ENCODE assay signal across 8 cellular contexts in genomic region chr10:122953827-122954730, GRCh38. TPM values are rescaled to one million over a fixed set of nuclear protein-coding genes. Genes with fewer than 3 reads are reported as not detected.
DNase-seq lines count a peak whose midpoint lies in the region; ATAC-seq and TF ChIP-seq lines count a peak whose summit lies in the region.

TSS of gene C10orf88 (minus strand) at chr10:122954227. CDS start at chr10:122954178, 49 bp downstream.

- H3K27ac ChIP-seq in thoracic aorta: peak within 1 kb of the TSS; percentile 46 to 49

- TF ChIP-seq CTCF in GM06990 (IDR thresholded peaks at IDR 0.05; ENCODE audit: insufficient read depth, low read length, poor library complexity, severe bottlenecking): no peak
- TF ChIP-seq CTCF in omental fat pad (IDR thresholded peaks at IDR 0.05): no peak
- TF ChIP-seq CTCF in thoracic aorta (IDR thresholded peaks at IDR 0.05): no peak

- H3K4me1 ChIP-seq in thoracic aorta (ENCODE audit: control insufficient read depth in 1 of 2, low read depth in 2 of 2): peaks cover 22 to 23% of the 10 kb centered on the region in 2 donors

- H3K36me3 ChIP-seq in GM06990 (ENCODE audit: control insufficient read depth, insufficient read depth, low read length): no peaks in the 10 kb centered on the region
- H3K36me3 ChIP-seq in thoracic aorta: no peaks in the 10 kb centered on the region

- peak within 1 kb of the TSS; percentile 86 to 93 for H3K27ac Mint-ChIP-seq in activated naive CD4-positive, alpha-beta T cell treated with anti-CD3 and anti-CD28 coated beads, Interleukin-2, amount 50 U/mL, for 72 hours

- ATAC-seq in HG02588 (IDR thresholded peaks at IDR 0.05; ENCODE audit: unreplicated experiment): peak; percentile 98
- peak; percentile 100 for ATAC-seq in SK-N-SH treated with all-trans-retinoic acid at 6 μM for 48 hours
- ATAC-seq in activated naive CD4-positive, alpha-beta T cell treated with anti-CD3 and anti-CD28 coated beads, Interleukin-2, amount 50 U/mL, for 72 hours: peak; percentile 97 to 98
- ATAC-seq in omental fat pad (ENCODE audit: low FRiP score): peak; percentile 99
- ATAC-seq in thoracic aorta (ENCODE audit: insufficient number of reproducible peaks, low FRiP score, low read depth): peak; percentile 96

- no peaks in the 10 kb centered on the region for H3K9me3 ChIP-seq in thoracic aorta

- peaks cover 0 to 5% of the 10 kb centered on the region in 2 donors for H3K9me3 Mint-ChIP-seq in activated naive CD4-positive, alpha-beta T cell treated with anti-CD3 and anti-CD28 coated beads, Interleukin-2, amount 50 U/mL, for 72 hours

- H3K27me3 ChIP-seq in GM06990 (replicated peaks; ENCODE audit: control insufficient read depth, insufficient read depth, low read length): no peaks in the 10 kb centered on the region
- H3K27me3 ChIP-seq in thoracic aorta (replicated peaks; ENCODE audit: insufficient read depth): no peaks in the 10 kb centered on the region

- H3K4me3 ChIP-seq in GM06990 (replicated peaks; ENCODE audit: low read depth, low read length): peak within 1 kb of the TSS; percentile 92
- H3K4me3 ChIP-seq in thoracic aorta: peak within 1 kb of the TSS; percentile 87

- DNase-seq in GM06990 (ENCODE audit: extremely low read depth, insufficient read length) (peak; percentile 98), NCI-H1092 (lab: John Stamatoyannopoulos, UW) (peak; percentile 94), glomerular visceral epithelial cell (ENCODE audit: extremely low spot score) (peak; percentile 99), omental fat pad (ENCODE audit: low spot score) (peak; percentile 80), thoracic aorta (ENCODE audit: low spot score) (peak; percentile 93)
- peak; percentile 92 to 98 for DNase-seq in activated naive CD4-positive, alpha-beta T cell treated with anti-CD3 and anti-CD28 coated beads, Interleukin-2, amount 50 U/mL, for 72 hours (ENCODE audit: low spot score in 2 of 2)

- peaks cover 27 to 31% of the 10 kb centered on the region in 2 donors for H3K36me3 Mint-ChIP-seq in activated naive CD4-positive, alpha-beta T cell treated with anti-CD3 and anti-CD28 coated beads, Interleukin-2, amount 50 U/mL, for 72 hours

TF ChIP-seq in SK-N-SH treated with all-trans-retinoic acid at 6 μM for 48 hours, 23 proteins besides CTCF, POLR2A, EP300 and RAD21 (continues in another document):
- peak; percentile 55; the same call in 1 of the 2 replicates for TF ChIP-seq PATZ1 (CRISPR knock-in tag; IDR thresholded peaks at IDR 0.05; ENCODE audit: borderline replicate concordance)
- TF ChIP-seq, protein P1, sequence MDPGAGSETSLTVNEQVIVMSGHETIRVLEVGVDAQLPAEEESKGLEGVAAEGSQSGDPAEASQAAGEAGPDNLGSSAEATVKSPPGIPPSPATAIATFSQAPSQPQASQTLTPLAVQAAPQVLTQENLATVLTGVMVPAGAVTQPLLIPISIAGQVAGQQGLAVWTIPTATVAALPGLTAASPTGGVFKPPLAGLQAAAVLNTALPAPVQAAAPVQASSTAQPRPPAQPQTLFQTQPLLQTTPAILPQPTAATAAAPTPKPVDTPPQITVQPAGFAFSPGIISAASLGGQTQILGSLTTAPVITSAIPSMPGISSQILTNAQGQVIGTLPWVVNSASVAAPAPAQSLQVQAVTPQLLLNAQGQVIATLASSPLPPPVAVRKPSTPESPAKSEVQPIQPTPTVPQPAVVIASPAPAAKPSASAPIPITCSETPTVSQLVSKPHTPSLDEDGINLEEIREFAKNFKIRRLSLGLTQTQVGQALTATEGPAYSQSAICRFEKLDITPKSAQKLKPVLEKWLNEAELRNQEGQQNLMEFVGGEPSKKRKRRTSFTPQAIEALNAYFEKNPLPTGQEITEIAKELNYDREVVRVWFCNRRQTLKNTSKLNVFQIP (CRISPR knock-in tag; IDR thresholded peaks at IDR 0.05; ENCODE audit: borderline replicate concordance, low read depth): no peak
- TF ChIP-seq ZFP3 (CRISPR knock-in tag; IDR thresholded peaks at IDR 0.05): no peak
- TF ChIP-seq CSDC2 (CRISPR knock-in tag; IDR thresholded peaks at IDR 0.05): no peak
- no peak for TF ChIP-seq RARB (CRISPR knock-in tag; IDR thresholded peaks at IDR 0.05)
- TF ChIP-seq SNAI2 (CRISPR knock-in tag; IDR thresholded peaks at IDR 0.05): peak; percentile 50; the same call in 1 of the 2 replicates
- no peak for TF ChIP-seq ZNF70 (CRISPR knock-in tag; IDR thresholded peaks at IDR 0.05)
- TF ChIP-seq PPARA (CRISPR knock-in tag; IDR thresholded peaks at IDR 0.05; ENCODE audit: borderline replicate concordance): no peak
- TF ChIP-seq ZFP30 (CRISPR knock-in tag; IDR thresholded peaks at IDR 0.05): no peak
- TF ChIP-seq, protein P2, sequence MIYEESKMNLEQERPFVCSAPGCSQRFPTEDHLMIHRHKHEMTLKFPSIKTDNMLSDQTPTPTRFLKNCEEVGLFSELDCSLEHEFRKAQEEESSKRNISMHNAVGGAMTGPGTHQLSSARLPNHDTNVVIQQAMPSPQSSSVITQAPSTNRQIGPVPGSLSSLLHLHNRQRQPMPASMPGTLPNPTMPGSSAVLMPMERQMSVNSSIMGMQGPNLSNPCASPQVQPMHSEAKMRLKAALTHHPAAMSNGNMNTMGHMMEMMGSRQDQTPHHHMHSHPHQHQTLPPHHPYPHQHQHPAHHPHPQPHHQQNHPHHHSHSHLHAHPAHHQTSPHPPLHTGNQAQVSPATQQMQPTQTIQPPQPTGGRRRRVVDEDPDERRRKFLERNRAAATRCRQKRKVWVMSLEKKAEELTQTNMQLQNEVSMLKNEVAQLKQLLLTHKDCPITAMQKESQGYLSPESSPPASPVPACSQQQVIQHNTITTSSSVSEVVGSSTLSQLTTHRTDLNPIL (CRISPR knock-in tag; IDR thresholded peaks at IDR 0.05; ENCODE audit: low read depth): no peak
- TF ChIP-seq TOX (CRISPR knock-in tag; IDR thresholded peaks at IDR 0.05; ENCODE audit: borderline replicate concordance): no peak
- TF ChIP-seq TCF4 (CRISPR knock-in tag; IDR thresholded peaks at IDR 0.05; ENCODE audit: borderline replicate concordance): no peak
- TF ChIP-seq, protein P3, sequence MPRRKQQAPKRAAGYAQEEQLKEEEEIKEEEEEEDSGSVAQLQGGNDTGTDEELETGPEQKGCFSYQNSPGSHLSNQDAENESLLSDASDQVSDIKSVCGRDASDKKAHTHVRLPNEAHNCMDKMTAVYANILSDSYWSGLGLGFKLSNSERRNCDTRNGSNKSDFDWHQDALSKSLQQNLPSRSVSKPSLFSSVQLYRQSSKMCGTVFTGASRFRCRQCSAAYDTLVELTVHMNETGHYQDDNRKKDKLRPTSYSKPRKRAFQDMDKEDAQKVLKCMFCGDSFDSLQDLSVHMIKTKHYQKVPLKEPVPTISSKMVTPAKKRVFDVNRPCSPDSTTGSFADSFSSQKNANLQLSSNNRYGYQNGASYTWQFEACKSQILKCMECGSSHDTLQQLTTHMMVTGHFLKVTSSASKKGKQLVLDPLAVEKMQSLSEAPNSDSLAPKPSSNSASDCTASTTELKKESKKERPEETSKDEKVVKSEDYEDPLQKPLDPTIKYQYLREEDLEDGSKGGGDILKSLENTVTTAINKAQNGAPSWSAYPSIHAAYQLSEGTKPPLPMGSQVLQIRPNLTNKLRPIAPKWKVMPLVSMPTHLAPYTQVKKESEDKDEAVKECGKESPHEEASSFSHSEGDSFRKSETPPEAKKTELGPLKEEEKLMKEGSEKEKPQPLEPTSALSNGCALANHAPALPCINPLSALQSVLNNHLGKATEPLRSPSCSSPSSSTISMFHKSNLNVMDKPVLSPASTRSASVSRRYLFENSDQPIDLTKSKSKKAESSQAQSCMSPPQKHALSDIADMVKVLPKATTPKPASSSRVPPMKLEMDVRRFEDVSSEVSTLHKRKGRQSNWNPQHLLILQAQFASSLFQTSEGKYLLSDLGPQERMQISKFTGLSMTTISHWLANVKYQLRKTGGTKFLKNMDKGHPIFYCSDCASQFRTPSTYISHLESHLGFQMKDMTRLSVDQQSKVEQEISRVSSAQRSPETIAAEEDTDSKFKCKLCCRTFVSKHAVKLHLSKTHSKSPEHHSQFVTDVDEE (CRISPR knock-in tag; IDR thresholded peaks at IDR 0.05): no peak
- TF ChIP-seq BACH2 (CRISPR knock-in tag; IDR thresholded peaks at IDR 0.05; ENCODE audit: borderline replicate concordance): no peak
- TF ChIP-seq ARNTL (CRISPR knock-in tag; IDR thresholded peaks at IDR 0.05; ENCODE audit: borderline replicate concordance, low read depth): no peak
- no peak for TF ChIP-seq CSRNP3 (CRISPR knock-in tag; IDR thresholded peaks at IDR 0.05)
- TF ChIP-seq GLIS3 (CRISPR knock-in tag; IDR thresholded peaks at IDR 0.05): no peak
- TF ChIP-seq ISL1 (CRISPR knock-in tag; IDR thresholded peaks at IDR 0.05): no peak
- no peak for TF ChIP-seq ESRRG (CRISPR knock-in tag; IDR thresholded peaks at IDR 0.05)

RNA-seq across cellular contexts. Expression of gene C10orf88, which starts in this region (rescaled TPM):
- 10 to 100 TPM in 1 of 2 donors, 1 to 10 TPM in 1; 8.8 to 12.2 TPM for total RNA-seq in activated naive CD4-positive, alpha-beta T cell treated with anti-CD3 and anti-CD28 coated beads, Interleukin-2, amount 50 U/mL, for 72 hours
- 10 to 100 TPM in 1 of 4 donors, 1 to 10 TPM in 3; 3.8 to 16.7 (median 5.2) TPM for total RNA-seq in omental fat pad
- 10 to 100 TPM in 1 of 2 donors, 1 to 10 TPM in 1; 3.0 to 51.0 TPM for total RNA-seq in thoracic aorta

Comparison
In these comparisons a context has a peak if more than half of its experiments do, and no peak if none do; other contexts are left out.
1. Peak in every context shown above with its lines: DNase-seq, ATAC-seq, H3K4me3 ChIP-seq and H3K27ac ChIP-seq.